18 cellular contexts compared by ENCODE assay signal in genomic region chr2:8582191-8582849, GRCh38.
DNase-seq lines count a peak whose midpoint lies in the region; ATAC-seq and TF ChIP-seq lines count a peak whose summit lies in the region.
"Had no signal": no experiment of that assay in that cellular context is flagged by ENCODE, and none has a peak within 500 bp of the region (broad histone marks: within the 10 kb centered on the region; RNA-seq: fewer than 3 reads in every experiment).

No MANE protein-coding gene starts in this region.

- H3K36me3 Mint-ChIP-seq in activated CD4-positive, alpha-beta memory T cell treated with anti-CD3 and anti-CD28 coated beads, Interleukin-2, amount 10 ng/mL, durations not matched to agents 7 days and 5 days (ENCODE audit: low read depth) = no peaks in the 10 kb centered on the region
- H3K36me3 Mint-ChIP-seq in activated CD4-positive, alpha-beta memory T cell treated with anti-CD3 and anti-CD28 coated beads for 36 hours = no peaks in the 10 kb centered on the region
- H3K36me3 Mint-ChIP-seq: CD4-positive, alpha-beta memory T cell had no signal

- DNase-seq in activated CD4-positive, alpha-beta memory T cell treated with anti-CD3 and anti-CD28 coated beads, Interleukin-2, amount 10 ng/mL, durations not matched to agents 7 days and 5 days = peak; percentile 4
- DNase-seq in activated CD4-positive, alpha-beta memory T cell treated with anti-CD3 and anti-CD28 coated beads for 36 hours = no peak
- DNase-seq in stomach = peak; percentile 16
- DNase-seq: activated CD4-positive, CD25-positive, alpha-beta regulatory T cell; activated gamma-delta T cell treated with Interleukin-2 at 50 U/mL for 16 hours; aorta; CD4-positive, alpha-beta memory T cell; DMS79 treated with DMSO at 0.1 percent for 48 hours; NCI-H1694; NCI-H345; SIG-M5; T-helper 2 cell had no signal

- no peak overlapping the region for H3K4me3 ChIP-seq in SU-DHL-6 (ENCODE audit: insufficient read depth, low read length, poor library complexity, severe bottlenecking)
- H3K4me3 ChIP-seq in muscle layer of colon (ENCODE audit: low read depth in 1 of 2, low read length in 2 of 2) = no peak overlapping the region
- no peak overlapping the region for H3K4me3 ChIP-seq in stomach
- H3K4me3 ChIP-seq: smooth muscle cell had no signal

- H3K9ac ChIP-seq in SU-DHL-6 (ENCODE audit: low read length) (peak overlapping the region; percentile 39), muscle layer of colon (ENCODE audit: low read length) (no peak overlapping the region)

- H3K27me3 ChIP-seq in SU-DHL-6 (ENCODE audit: low read length) (no peaks in the 10 kb centered on the region), muscle layer of colon (ENCODE audit: control insufficient read depth in 1 of 2, insufficient read depth in 2 of 2, low read length in 2 of 2) (no peaks in the 10 kb centered on the region), stomach (no peaks in the 10 kb centered on the region)

- no peak overlapping the region for H3K4me3 Mint-ChIP-seq in activated CD4-positive, alpha-beta memory T cell treated with anti-CD3 and anti-CD28 coated beads, Interleukin-2, amount 10 ng/mL, durations not matched to agents 7 days and 5 days
- H3K4me3 Mint-ChIP-seq in activated CD4-positive, alpha-beta memory T cell treated with anti-CD3 and anti-CD28 coated beads for 36 hours = no peak overlapping the region

- H2AFZ ChIP-seq in SU-DHL-6 (ENCODE audit: low read depth, low read length, severe bottlenecking) = no peak overlapping the region

- H4K20me1 ChIP-seq in SU-DHL-6 (ENCODE audit: low read depth, low read length) = no peaks in the 10 kb centered on the region

- H3K36me3 ChIP-seq in SU-DHL-6 (ENCODE audit: low read length) (no peaks in the 10 kb centered on the region), muscle layer of colon (ENCODE audit: insufficient read depth, low read length) (no peaks in the 10 kb centered on the region), stomach (no peaks in the 10 kb centered on the region)

- CTCF ChIA-PET in activated CD4-positive, alpha-beta memory T cell treated with anti-CD3 and anti-CD28 coated beads, Interleukin-2, amount 10 ng/mL, durations not matched to agents 7 days and 5 days (lab: Charles Lee) = no interaction called here
- CTCF ChIA-PET in activated CD4-positive, alpha-beta memory T cell treated with anti-CD3 and anti-CD28 coated beads for 36 hours (lab: Charles Lee) = no interaction called here

- TF ChIP-seq CTCF in SU-DHL-6 (IDR thresholded peaks at IDR 0.05; ENCODE audit: insufficient read depth, low read length, poor library complexity, severe bottlenecking) (no peak), stomach (IDR thresholded peaks at IDR 0.05) (no peak)

- ATAC-seq in GM19035 (IDR thresholded peaks at IDR 0.05; ENCODE audit: unreplicated experiment) (no peak), GM18520 (IDR thresholded peaks at IDR 0.05; ENCODE audit: unreplicated experiment) (no peak), HG03442 (IDR thresholded peaks at IDR 0.05; ENCODE audit: unreplicated experiment) (no peak)

- no peaks in the 10 kb centered on the region for H3K9me3 Mint-ChIP-seq in activated CD4-positive, alpha-beta memory T cell treated with anti-CD3 and anti-CD28 coated beads, Interleukin-2, amount 10 ng/mL, durations not matched to agents 7 days and 5 days
- H3K9me3 Mint-ChIP-seq in activated CD4-positive, alpha-beta memory T cell treated with anti-CD3 and anti-CD28 coated beads for 36 hours = no peaks in the 10 kb centered on the region
- H3K9me3 Mint-ChIP-seq: CD4-positive, alpha-beta memory T cell had no signal

- intact Hi-C loops in activated CD4-positive, alpha-beta memory T cell treated with anti-CD3 and anti-CD28 coated beads for 36 hours (cut with micrococcal nuclease) = no loop called here
- intact Hi-C loops in stomach (cut with DNase I; ENCODE audit: low total_unique reads) = no loop called here

- TF ChIP-seq EP300 in stomach (IDR thresholded peaks at IDR 0.05) = no peak

- H3K4me2 ChIP-seq in SU-DHL-6 (ENCODE audit: low read depth, low read length, poor library complexity, severe bottlenecking) = peak overlapping the region; percentile 46
- H3K4me2 ChIP-seq: smooth muscle cell had no signal

- H3K27me3 Mint-ChIP-seq in activated CD4-positive, alpha-beta memory T cell treated with anti-CD3 and anti-CD28 coated beads, Interleukin-2, amount 10 ng/mL, durations not matched to agents 7 days and 5 days = peaks cover 10% of the 10 kb centered on the region
- H3K27me3 Mint-ChIP-seq in activated CD4-positive, alpha-beta memory T cell treated with anti-CD3 and anti-CD28 coated beads for 36 hours = peaks cover 4% of the 10 kb centered on the region

- H3K4me1 ChIP-seq in muscle layer of colon (ENCODE audit: insufficient read depth, low read length) (peaks cover 5% of the 10 kb centered on the region), stomach (peaks cover 9 to 30% (median 18%) of the 10 kb centered on the region in 4 donors)

- POLR2A ChIA-PET in activated CD4-positive, alpha-beta memory T cell treated with anti-CD3 and anti-CD28 coated beads, Interleukin-2, amount 10 ng/mL, durations not matched to agents 7 days and 5 days (lab: Charles Lee) = no interaction called here
- POLR2A ChIA-PET in activated CD4-positive, alpha-beta memory T cell treated with anti-CD3 and anti-CD28 coated beads for 36 hours (lab: Charles Lee) = no interaction called here

- no peaks in the 10 kb centered on the region for H3K9me2 ChIP-seq in SU-DHL-6 (replicated peaks; ENCODE audit: insufficient read depth, low read length)

- H3K9me3 ChIP-seq in SU-DHL-6 (ENCODE audit: insufficient read depth, low read length) = no peaks in the 10 kb centered on the region
- no peaks in the 10 kb centered on the region for H3K9me3 ChIP-seq in muscle layer of colon (ENCODE audit: low read length)
- H3K9me3 ChIP-seq in stomach = no peaks in the 10 kb centered on the region

- no peak overlapping the region for H3K27ac Mint-ChIP-seq in activated CD4-positive, alpha-beta memory T cell treated with anti-CD3 and anti-CD28 coated beads, Interleukin-2, amount 10 ng/mL, durations not matched to agents 7 days and 5 days
- no peak overlapping the region for H3K27ac Mint-ChIP-seq in activated CD4-positive, alpha-beta memory T cell treated with anti-CD3 and anti-CD28 coated beads for 36 hours

- H3F3A ChIP-seq in SU-DHL-6 (ENCODE audit: insufficient read depth) = peaks cover 26% of the 10 kb centered on the region

- 94 to 99% (median 95%) methylated on average over 7 of the region's 7 CpGs for WGBS in stomach, 5 donors

- peaks cover 29% of the 10 kb centered on the region for H3K4me1 Mint-ChIP-seq in activated CD4-positive, alpha-beta memory T cell treated with anti-CD3 and anti-CD28 coated beads, Interleukin-2, amount 10 ng/mL, durations not matched to agents 7 days and 5 days
- peaks cover 19% of the 10 kb centered on the region for H3K4me1 Mint-ChIP-seq in activated CD4-positive, alpha-beta memory T cell treated with anti-CD3 and anti-CD28 coated beads for 36 hours (ENCODE audit: low read depth)

- H3K27ac ChIP-seq in SU-DHL-6 (ENCODE audit: low read depth, low read length) = peak overlapping the region; percentile 72
- peak overlapping the region; percentile 7 for H3K27ac ChIP-seq in muscle layer of colon (ENCODE audit: low read depth, low read length)
- peak overlapping the region in 2 of 5 donors; percentile 68 to 73 for H3K27ac ChIP-seq in stomach

- TF ChIP-seq POLR2A in stomach (IDR thresholded peaks at IDR 0.05) = no peak

- H3K79me2 ChIP-seq in SU-DHL-6 (ENCODE audit: insufficient read depth, low read length) = no peaks in the 10 kb centered on the region
